ENCODE assay signal across 8 cellular contexts in genomic region chr14:22588419-22589095, GRCh38. TPM values are rescaled to one million over a fixed set of nuclear protein-coding genes. Genes with fewer than 3 reads are reported as not detected.
DNase-seq lines count a peak whose midpoint lies in the region; ATAC-seq, FAIRE-seq and TF ChIP-seq lines count a peak whose summit lies in the region.

No MANE protein-coding gene starts in this region.

- no peak for DNase-seq in fibroblast of the aortic adventitia (ENCODE audit: low read depth)
- no peak for DNase-seq in GM19240 (ENCODE audit: insufficient read length, low spot score)
- DNase-seq in stimulated activated CD4-positive, alpha-beta T cell treated with anti-CD3 and anti-CD28 coated beads, Interleukin-15, amount 100 ng/mL, for 24 hours: no peak
- DNase-seq in AG20443 (ENCODE audit: low spot score): no peak
- no peak for DNase-seq in H54 (ENCODE audit: insufficient read length, low spot score)

- H3K79me2 ChIP-seq in SU-DHL-6 (ENCODE audit: insufficient read depth, low read length): peaks cover 50% of the 10 kb centered on the region

- H3K9ac ChIP-seq in SU-DHL-6 (ENCODE audit: low read length) (peak overlapping the region; percentile 87), skeletal muscle tissue (ENCODE audit: low read depth in 1 of 3, low read length in 3 of 3) (peak overlapping the region; percentile 91 to 94 (median 94))

- no peaks in the 10 kb centered on the region for H3K9me2 ChIP-seq in SU-DHL-6 (replicated peaks; ENCODE audit: insufficient read depth, low read length)

- TF ChIP-seq CTCF in SU-DHL-6 (IDR thresholded peaks at IDR 0.05; ENCODE audit: insufficient read depth, low read length, poor library complexity, severe bottlenecking) (no peak), fibroblast of the aortic adventitia (IDR thresholded peaks at IDR 0.05; ENCODE audit: insufficient read depth, low read length) (no peak)

- H3K36me3 ChIP-seq in SU-DHL-6 (ENCODE audit: low read length): peaks cover 2% of the 10 kb centered on the region; the same call in 1 of the 2 replicates
- H3K36me3 ChIP-seq in skeletal muscle tissue (ENCODE audit: control insufficient read depth in 3 of 3, insufficient read depth in 3 of 3, low read length in 3 of 3): peaks cover 0 to 5% (median 0%) of the 10 kb centered on the region in 3 donors

- FAIRE-seq in H54 (lab: Jason Lieb, UNC): no peak

- H3K27me3 ChIP-seq in SU-DHL-6 (ENCODE audit: low read length): no peaks in the 10 kb centered on the region
- H3K27me3 ChIP-seq in skeletal muscle tissue (ENCODE audit: control insufficient read depth in 3 of 3, insufficient read depth in 3 of 3, low read length in 3 of 3): peaks cover 0 to 1% (median 0%) of the 10 kb centered on the region in 3 donors

- TF ChIP-seq POLR2A in H54 (IDR thresholded peaks at IDR 0.05; ENCODE audit: low read depth, low read length): no peak

- peak; percentile 10 for ATAC-seq in GM21526 (IDR thresholded peaks at IDR 0.05; ENCODE audit: low FRiP score, unreplicated experiment)

- H3K9me3 ChIP-seq in SU-DHL-6 (ENCODE audit: insufficient read depth, low read length) (no peaks in the 10 kb centered on the region), skeletal muscle tissue (ENCODE audit: control insufficient read depth in 3 of 3, low read length in 3 of 3) (no peaks in the 10 kb centered on the region)

- H3F3A ChIP-seq in SU-DHL-6 (ENCODE audit: insufficient read depth): peaks cover 1% of the 10 kb centered on the region; the same call in 1 of the 2 replicates

- H3K4me1 ChIP-seq in skeletal muscle tissue (ENCODE audit: control insufficient read depth in 3 of 3, insufficient read depth in 3 of 3, low read length in 3 of 3): peaks cover 16 to 32% (median 25%) of the 10 kb centered on the region in 3 donors

- H3K4me3 ChIP-seq in SU-DHL-6 (ENCODE audit: insufficient read depth, low read length, poor library complexity, severe bottlenecking) (peak overlapping the region; percentile 95), fibroblast of the aortic adventitia (ENCODE audit: low read depth, low read length) (peak overlapping the region; percentile 92), skeletal muscle tissue (ENCODE audit: low read length in 3 of 3) (peak overlapping the region; percentile 93 to 94 (median 93))

- peak overlapping the region; percentile 57 for H3K27ac ChIP-seq in SU-DHL-6 (ENCODE audit: low read depth, low read length)
- H3K27ac ChIP-seq in skeletal muscle tissue (ENCODE audit: low read depth, low read length): peak overlapping the region; percentile 85

- peak overlapping the region; percentile 20 for H2AFZ ChIP-seq in SU-DHL-6 (ENCODE audit: low read depth, low read length, severe bottlenecking)

- peak overlapping the region; percentile 96 for H3K4me2 ChIP-seq in SU-DHL-6 (ENCODE audit: low read depth, low read length, poor library complexity, severe bottlenecking)

- no peaks in the 10 kb centered on the region for H4K20me1 ChIP-seq in SU-DHL-6 (ENCODE audit: low read depth, low read length)

RNA-seq across cellular contexts. Expression of gene DAD1, which starts 0.5 kb away (rescaled TPM):
- 81.2 and 564 TPM in 2 replicates for total RNA-seq in fibroblast of the aortic adventitia (ENCODE audit: low replicate concordance)
- total RNA-seq in skeletal muscle tissue: 244 TPM

RNA-seq across cellular contexts. Expression of gene ABHD4, which starts 9.5 kb away (rescaled TPM):
- 24.3 and 48.6 TPM in 2 replicates for total RNA-seq in fibroblast of the aortic adventitia (ENCODE audit: low replicate concordance)
- 3.7 TPM for total RNA-seq in skeletal muscle tissue

RNA-seq across cellular contexts. Expression of gene OR6J1, which starts 55.6 kb away (rescaled TPM):
- not detected in 2 replicates for total RNA-seq in fibroblast of the aortic adventitia (ENCODE audit: low replicate concordance)
- total RNA-seq in skeletal muscle tissue: not detected
